23 cellular contexts compared by ENCODE assay signal in genomic region chr10:69503896-69504265, GRCh38.
"Had no signal": no experiment of that assay in that cellular context is flagged by ENCODE, and none has a peak within 500 bp of the region (broad histone marks: within the 10 kb centered on the region; RNA-seq: fewer than 3 reads in every experiment).

No MANE protein-coding gene starts in this region.

- H3K27me3 ChIP-seq: brain microvascular endothelial cell, left lung, neutrophil, ovary had no signal

- H3K36me3 ChIP-seq: brain microvascular endothelial cell, neutrophil, ovary, thoracic aorta had no signal

- H3K9me3 ChIP-seq: left lung, neutrophil, ovary, thoracic aorta had no signal

- H3K27ac ChIP-seq: brain microvascular endothelial cell, epithelial cell of prostate, left lung, neutrophil, ovary, SK-N-MC, thoracic aorta had no signal

- H3K4me3 ChIP-seq: left lung, ovary, SK-N-MC, thoracic aorta had no signal

- ATAC-seq: activated CD4-positive, alpha-beta T cell treated with anti-CD3 and anti-CD28 coated beads for 36 hours; activated CD8-positive, alpha-beta T cell treated with anti-CD3 and anti-CD28 coated beads, Interleukin-2, amount 10 ng/mL, durations not matched to agents 7 days and 5 days; left lung; right cardiac atrium had no signal

- DNase-seq: activated CD4-positive, alpha-beta T cell treated with anti-CD3 and anti-CD28 coated beads for 36 hours; activated CD4-positive, CD25-positive, alpha-beta regulatory T cell; activated CD8-positive, alpha-beta T cell treated with anti-CD3 and anti-CD28 coated beads, Interleukin-2, amount 10 ng/mL, durations not matched to agents 7 days and 5 days; activated gamma-delta T cell treated with Interleukin-2 at 50 U/mL for 16 hours; activated naive CD4-positive, alpha-beta T cell treated with anti-CD3 and anti-CD28 coated beads, Interleukin-2, amount 50 U/mL, for 16 hours; amniotic stem cell; brain microvascular endothelial cell; central memory CD4-positive, alpha-beta T cell; dermis blood vessel endothelial cell; effector CD4-positive, alpha-beta T cell; hypothalamus; immature natural killer cell; kidney; left lung; mammary epithelial cell; ovary; stimulated activated CD4-positive, alpha-beta T cell treated with anti-CD3 and anti-CD28 coated beads, Interleukin-2, amount 100 ng/mL, for 48 hours; trophoblast cell had no signal
